8 cellular contexts compared by ENCODE assay signal in genomic region chrX:86047174-86047991, GRCh38. TPM values are rescaled to one million over a fixed set of nuclear protein-coding genes. Genes with fewer than 3 reads are reported as not detected.
A peak's percentile ranks its signal among the peaks of the same experiment; 100 is the strongest.
DNase-seq lines count a peak whose midpoint lies in the region; ATAC-seq and TF ChIP-seq lines count a peak whose summit lies in the region.

CHM (minus strand) TSS chrX:86047558; CDS start chrX:86047532, 26 bp downstream.

- DNase-seq in Calu3 (peak; percentile 60), LNCaP clone FGC (ENCODE audit: low read depth) (peak; percentile 53), foreskin melanocyte (peak; percentile 89), occipital lobe (lab: John Stamatoyannopoulos, UW) (no peak), thoracic aorta (ENCODE audit: low spot score) (peak; percentile 20), NCI-H1417 (lab: John Stamatoyannopoulos, UW) (no peak)
- peak; percentile 69 to 72 for DNase-seq in activated T-cell treated with anti-CD3 and anti-CD28 coated beads, Interleukin-2, amount 50 U/mL, for 48 hours

- intact Hi-C loops in Calu3 (cut with micrococcal nuclease; ENCODE audit: unreplicated experiment), result loop anchor here (2.0 to 5.0 kb wide), 2 partner anchors 45 to 185 kb away; no protein-coding TSS in a partner anchor

- H3K27ac Mint-ChIP-seq in Calu3 (ENCODE audit: unreplicated experiment), result no peak within 1 kb of the TSS

- peak within 1 kb of the TSS; percentile 84 for H3K4me3 ChIP-seq in LNCaP clone FGC (ENCODE audit: low read depth, low read length)
- peak within 1 kb of the TSS; percentile 81 for H3K4me3 ChIP-seq in thoracic aorta

- peaks cover 5% of the 10 kb centered on the region for H3K36me3 Mint-ChIP-seq in Calu3 (ENCODE audit: insufficient read depth, unreplicated experiment)

- H3K27me3 Mint-ChIP-seq in Calu3 (ENCODE audit: unreplicated experiment), result no peaks in the 10 kb centered on the region

- H3K4me1 ChIP-seq in thoracic aorta (ENCODE audit: control insufficient read depth in 1 of 2, low read depth in 2 of 2), result peaks cover 6% of the 10 kb centered on the region in 2 donors

- no peaks in the 10 kb centered on the region for H3K27me3 ChIP-seq in thoracic aorta (replicated peaks; ENCODE audit: insufficient read depth)

- no peaks in the 10 kb centered on the region for H3K9me3 Mint-ChIP-seq in Calu3 (ENCODE audit: low read depth, unreplicated experiment)

- H3K4me3 Mint-ChIP-seq in Calu3 (ENCODE audit: low read depth, unreplicated experiment), result no peak within 1 kb of the TSS

- peak; percentile 100 for ATAC-seq in GM21723 (IDR thresholded peaks at IDR 0.05; ENCODE audit: unreplicated experiment)
- peak; percentile 91 for ATAC-seq in thoracic aorta (ENCODE audit: insufficient number of reproducible peaks, low FRiP score, low read depth)

- CTCF ChIA-PET in Calu3 (lab: Charles Lee), result no interaction called here

- no peak for TF ChIP-seq CTCF in Calu3 (IDR thresholded peaks at IDR 0.05; ENCODE audit: unreplicated experiment)
- TF ChIP-seq CTCF in LNCaP clone FGC (IDR thresholded peaks at IDR 0.05; ENCODE audit: control insufficient read depth, extremely low read depth, insufficient read depth), result no peak
- no peak for TF ChIP-seq CTCF in thoracic aorta (IDR thresholded peaks at IDR 0.05)

- H3K27ac ChIP-seq in thoracic aorta, result peak within 1 kb of the TSS; percentile 74 to 79

- peaks cover 5% of the 10 kb centered on the region for H3K4me1 Mint-ChIP-seq in Calu3 (ENCODE audit: low read depth, unreplicated experiment)

- no TSS peak for BruUV-seq in Calu3 (replicated peaks; lab: Mats Ljungman, UMichigan)

- no peaks in the 10 kb centered on the region for H3K9me3 ChIP-seq in thoracic aorta

- H3K36me3 ChIP-seq in thoracic aorta, result no peaks in the 10 kb centered on the region

RNA-seq across cellular contexts. Expression of gene CHM, which starts in this region (rescaled TPM):
- total RNA-seq in Calu3 (2022), result 21.0 and 24.3 TPM in 2 replicates
- total RNA-seq in occipital lobe, result 42.1 TPM
- total RNA-seq in thoracic aorta, result 10 to 100 TPM; 14.8 to 14.9 TPM

Comparison
In these comparisons a context has a peak if more than half of its experiments do, and no peak if none do; other contexts are left out.
1. DNase-seq: peak in Calu3 (single experiment), LNCaP clone FGC (single experiment), activated T-cell treated with anti-CD3 and anti-CD28 coated beads, Interleukin-2, amount 50 U/mL, for 48 hours (2 of 2), foreskin melanocyte (single experiment) and thoracic aorta (single experiment); none in occipital lobe (single experiment) and NCI-H1417 (0 of 3).